In genomic region chr3:9251055-9251786, GRCh38 we compare ENCODE assay signal across 22 cellular contexts. TPM values are rescaled to one million over a fixed set of nuclear protein-coding genes. Genes with fewer than 3 reads are reported as not detected.
A peak's percentile ranks its signal among the peaks of the same experiment; 100 is the strongest.
DNase-seq lines count a peak whose midpoint lies in the region; ATAC-seq, FAIRE-seq and TF ChIP-seq lines count a peak whose summit lies in the region.
"Had no signal": no experiment of that assay in that cellular context is flagged by ENCODE, and none has a peak within 500 bp of the region (broad histone marks: within the 10 kb centered on the region; RNA-seq: fewer than 3 reads in every experiment).

No MANE protein-coding gene starts in this region.

- CTCF ChIA-PET in HCT116 (lab: Charles Lee), result interaction anchor here (0.9 to 2.1 kb wide), 4 partner anchors 9 to 277 kb away, joined by 3 to 6 read pairs (median 4); no protein-coding TSS in a partner anchor

- no peak overlapping the region for H3K9ac ChIP-seq in HCT116 (ENCODE audit: low read length)
- no peak overlapping the region for H3K9ac ChIP-seq in astrocyte (ENCODE audit: low read length)

- H3K4me2 ChIP-seq in HCT116 (ENCODE audit: low read length), result no peak overlapping the region
- no peak overlapping the region for H3K4me2 ChIP-seq in astrocyte (ENCODE audit: low read length)
- no peak overlapping the region for H3K4me2 ChIP-seq in osteoblast (ENCODE audit: insufficient read depth, low read length)

- peaks cover 5% of the 10 kb centered on the region for H3K9me3 Mint-ChIP-seq in astrocyte (ENCODE audit: unreplicated experiment)
- no peaks in the 10 kb centered on the region for H3K9me3 Mint-ChIP-seq in activated T-cell treated with anti-CD3 and anti-CD28 coated beads, Interleukin-2, amount 50 U/mL, for 72 hours
- H3K9me3 Mint-ChIP-seq: activated naive CD8-positive, alpha-beta T cell treated with anti-CD3 and anti-CD28 coated beads for 36 hours had no signal

- intact Hi-C loops in HCT116 (cut with micrococcal nuclease), result no loop called here

- H3K27me3 ChIP-seq in HCT116 (ENCODE audit: insufficient read depth, low read length) (no peaks in the 10 kb centered on the region), astrocyte (ENCODE audit: insufficient read depth, low read length) (peaks cover 20% of the 10 kb centered on the region), osteoblast (ENCODE audit: insufficient read depth, low read length) (peaks cover 23% of the 10 kb centered on the region)
- H3K27me3 ChIP-seq: sigmoid colon, suprapubic skin had no signal

- no peak for ATAC-seq in HCT116
- no peak for ATAC-seq in GM19397 (IDR thresholded peaks at IDR 0.05; ENCODE audit: unreplicated experiment)
- ATAC-seq in activated T-cell treated with anti-CD3 and anti-CD28 coated beads, Interleukin-2, amount 50 U/mL, for 72 hours (replicated peaks in 1 of 2), result no peak

- POLR2A ChIA-PET in HCT116 (lab: Charles Lee), result no interaction called here

- no peaks in the 10 kb centered on the region for H3K9me2 ChIP-seq in HCT116 (ENCODE audit: insufficient read depth)

- FAIRE-seq in astrocyte (lab: Jason Lieb, UNC), result no peak
- FAIRE-seq: colon, endothelial cell of umbilical vein, G401.6, GM12891 had no signal

- TF ChIP-seq CTCF in HCT116 (IDR thresholded peaks at IDR 0.05 in 2 of 3, conservative IDR thresholded peaks at IDR 0.05 in 1 of 3; ENCODE audit: borderline replicate concordance in 1 of 3, insufficient read depth in 1 of 3, low read depth in 2 of 3, low read length in 2 of 3) (0 out of 6 replicates have a peak, but pooled peaks of 2 of the 3 experiments have one; percentile 14 to 23), astrocyte (IDR thresholded peaks at IDR 0.05; ENCODE audit: insufficient read depth, low read depth, low read length) (peak; percentile 15), foreskin fibroblast (IDR thresholded peaks at IDR 0.05; ENCODE audit: low read depth, low read length) (peak; percentile 6), osteoblast (IDR thresholded peaks at IDR 0.05; ENCODE audit: extremely low read depth, low read depth, low read length) (peak; percentile 23)

- no peaks in the 10 kb centered on the region for H4K20me1 ChIP-seq in HCT116 (ENCODE audit: insufficient read depth)
- no peaks in the 10 kb centered on the region for H4K20me1 ChIP-seq in astrocyte (ENCODE audit: insufficient read depth, low read length)
- H4K20me1 ChIP-seq in osteoblast (ENCODE audit: insufficient read depth, low read length), result no peaks in the 10 kb centered on the region

- H3K27ac ChIP-seq in HCT116 (ENCODE audit: low read depth, low read length) (no peak overlapping the region), astrocyte (ENCODE audit: low read depth, low read length) (no peak overlapping the region), osteoblast (ENCODE audit: low read depth, low read length) (no peak overlapping the region)
- H3K27ac ChIP-seq: sigmoid colon, suprapubic skin had no signal

- H3K27me3 Mint-ChIP-seq in astrocyte (ENCODE audit: low read depth, unreplicated experiment), result peaks cover under 1% of the 10 kb centered on the region
- H3K27me3 Mint-ChIP-seq in activated T-cell treated with anti-CD3 and anti-CD28 coated beads, Interleukin-2, amount 50 U/mL, for 72 hours (ENCODE audit: low read depth), result peaks cover 14% of the 10 kb centered on the region

- H3K4me1 ChIP-seq in HCT116 (ENCODE audit: control insufficient read depth in 1 of 2, insufficient read depth in 2 of 2, low read length in 2 of 2) (peaks cover 17 to 27% of the 10 kb centered on the region in 2 experiments), astrocyte (ENCODE audit: insufficient read depth, low read length) (peaks cover 20% of the 10 kb centered on the region), osteoblast (ENCODE audit: insufficient read depth, low read length) (peaks cover 21% of the 10 kb centered on the region)

- no TSS peak for BruUV-seq in HCT116 (replicated peaks; lab: Mats Ljungman, UMichigan)

- RAD21 ChIA-PET in HCT116 (lab: Charles Lee; ENCODE audit: low non-redundant PET in 1 of 2, low total read pairs in 2 of 2, uncharacterized antibody in 2 of 2, unreplicated experiment in 2 of 2), result no interaction called here

- H3K9me3 ChIP-seq in HCT116 (ENCODE audit: control insufficient read depth in 1 of 2, insufficient read depth in 1 of 2, low read depth in 1 of 2, low read length in 2 of 2) (no peaks in the 10 kb centered on the region), astrocyte (ENCODE audit: insufficient read depth, low read depth, low read length) (no peaks in the 10 kb centered on the region), osteoblast (ENCODE audit: low read depth, low read length) (no peaks in the 10 kb centered on the region)
- H3K9me3 ChIP-seq: sigmoid colon, suprapubic skin had no signal

- no peak for TF ChIP-seq RAD21 in HCT116 (IDR thresholded peaks at IDR 0.05; ENCODE audit: low read depth)

- H3K79me2 ChIP-seq in HCT116 (ENCODE audit: insufficient read depth, low read length) (no peaks in the 10 kb centered on the region), astrocyte (ENCODE audit: insufficient read depth, low read length) (no peaks in the 10 kb centered on the region), osteoblast (ENCODE audit: insufficient read depth, low read length) (no peaks in the 10 kb centered on the region)

- H3K36me3 Mint-ChIP-seq in astrocyte (ENCODE audit: low read depth, unreplicated experiment), result peaks cover 1% of the 10 kb centered on the region
- H3K36me3 Mint-ChIP-seq in activated T-cell treated with anti-CD3 and anti-CD28 coated beads, Interleukin-2, amount 50 U/mL, for 72 hours (ENCODE audit: insufficient read depth in 2 of 2), result no peaks in the 10 kb centered on the region
- H3K36me3 Mint-ChIP-seq: activated naive CD8-positive, alpha-beta T cell treated with anti-CD3 and anti-CD28 coated beads for 36 hours had no signal

- H3K4me3 ChIP-seq in HCT116 (replicated peaks in 1 of 2; ENCODE audit: low read depth in 1 of 2, low read length in 2 of 2), result no peak overlapping the region
- H3K4me3 ChIP-seq in astrocyte (ENCODE audit: insufficient read depth, low read depth, low read length), result no peak overlapping the region
- H3K4me3 ChIP-seq in foreskin fibroblast (ENCODE audit: low read depth in 1 of 2, low read length in 2 of 2), result no peak overlapping the region
- no peak overlapping the region for H3K4me3 ChIP-seq in osteoblast (ENCODE audit: insufficient read depth, low read length)
- H3K4me3 ChIP-seq: sigmoid colon, suprapubic skin had no signal

- no peak overlapping the region for H3K27ac Mint-ChIP-seq in astrocyte (ENCODE audit: unreplicated experiment)
- H3K27ac Mint-ChIP-seq in activated T-cell treated with anti-CD3 and anti-CD28 coated beads, Interleukin-2, amount 50 U/mL, for 72 hours, result no peak overlapping the region
- H3K27ac Mint-ChIP-seq: activated naive CD8-positive, alpha-beta T cell treated with anti-CD3 and anti-CD28 coated beads for 36 hours had no signal

- TF ChIP-seq POLR2A in HCT116 (IDR thresholded peaks at IDR 0.05; ENCODE audit: borderline replicate concordance, extremely low read depth, insufficient read depth, insufficient read length), result no peak

- H3K4me1 Mint-ChIP-seq in astrocyte (ENCODE audit: low read depth, unreplicated experiment), result peaks cover 9% of the 10 kb centered on the region
- peaks cover 25% of the 10 kb centered on the region for H3K4me1 Mint-ChIP-seq in activated T-cell treated with anti-CD3 and anti-CD28 coated beads, Interleukin-2, amount 50 U/mL, for 72 hours (ENCODE audit: low read depth)

- no peak overlapping the region for H3K4me3 Mint-ChIP-seq in astrocyte (ENCODE audit: unreplicated experiment)
- no peak overlapping the region for H3K4me3 Mint-ChIP-seq in activated T-cell treated with anti-CD3 and anti-CD28 coated beads, Interleukin-2, amount 50 U/mL, for 72 hours
- H3K4me3 Mint-ChIP-seq: activated naive CD8-positive, alpha-beta T cell treated with anti-CD3 and anti-CD28 coated beads for 36 hours had no signal

- H2AFZ ChIP-seq in HCT116 (ENCODE audit: low read depth, low read length, poor library complexity, severe bottlenecking), result no peak overlapping the region
- no peak overlapping the region for H2AFZ ChIP-seq in astrocyte (ENCODE audit: low read depth, low read length)
- no peak overlapping the region for H2AFZ ChIP-seq in osteoblast (ENCODE audit: low read length)

- no peaks in the 10 kb centered on the region for H3K36me3 ChIP-seq in HCT116 (ENCODE audit: control insufficient read depth in 1 of 2, insufficient read depth in 2 of 2, low read length in 2 of 2)
- no peaks in the 10 kb centered on the region for H3K36me3 ChIP-seq in astrocyte (ENCODE audit: insufficient read depth, low read length)
- H3K36me3 ChIP-seq in osteoblast (ENCODE audit: insufficient read depth, low read length), result no peaks in the 10 kb centered on the region
- H3K36me3 ChIP-seq: sigmoid colon, suprapubic skin had no signal

- DNase-seq in HCT116 (ENCODE audit: low read depth, low spot score) (no peak), astrocyte (ENCODE audit: low read depth) (no peak), foreskin fibroblast (peak in 1 of 2 donors; percentile 13), osteoblast (ENCODE audit: insufficient read length, low spot score, missing footprints) (no peak), DMS79 (lab: John Stamatoyannopoulos, UW) (no peak), NCI-H1092 treated with DMSO at 0.1 percent for 48 hours (lab: John Stamatoyannopoulos, UW) (no peak)
- no peak for DNase-seq in activated T-cell treated with anti-CD3 and anti-CD28 coated beads, Interleukin-2, amount 50 U/mL, for 72 hours
- DNase-seq: activated CD4-positive, alpha-beta T cell treated with anti-CD3 and anti-CD28 coated beads, Interleukin-2, amount 50 U/mL, for 1 hour; activated naive CD8-positive, alpha-beta T cell treated with anti-CD3 and anti-CD28 coated beads for 36 hours; activated T-cell treated with anti-CD3 and anti-CD28 coated beads for 4 hours; Calu3; NCI-H1930; NCI-H510A; sigmoid colon; stimulated activated CD4-positive, alpha-beta T cell treated with anti-CD3 and anti-CD28 coated beads, Interleukin-4, amount 100 ng/mL, for 24 hours; stimulated activated CD8-positive, alpha-beta memory T cell treated with anti-CD3 and anti-CD28 coated beads, Interleukin-4, amount 100 ng/mL, for 48 hours had no signal

TF ChIP-seq in HCT116, 20 proteins besides CTCF, POLR2A, EP300 and RAD21 (continues in another document):
- TF ChIP-seq MAX (IDR thresholded peaks at IDR 0.05) (no peak), EZH2 (IDR thresholded peaks at IDR 0.05) (no peak), FOSL1 (IDR thresholded peaks at IDR 0.05; ENCODE audit: low read depth) (no peak), ATF3 (IDR thresholded peaks at IDR 0.05) (no peak), SRF (IDR thresholded peaks at IDR 0.05; ENCODE audit: low read depth) (no peak)

RNA-seq across cellular contexts. Expression of gene SRGAP3, which starts 1.8 kb away (rescaled TPM):
- total RNA-seq in HCT116 (2021; ENCODE audit: unreplicated experiment), result 8.3 TPM
- 4.6 and 5.2 TPM in 2 replicates for polyA plus RNA-seq in HCT116 (2012)
- total RNA-seq in astrocyte, result 3.9 and 5.4 TPM in 2 replicates
- total RNA-seq in osteoblast, result 2.5 and 4.7 TPM in 2 replicates
- 1 to 10 TPM; 2.8 to 3.0 TPM for total RNA-seq in activated T-cell treated with anti-CD3 and anti-CD28 coated beads, Interleukin-2, amount 50 U/mL, for 72 hours
- total RNA-seq: endothelial cell of umbilical vein had no signal
